ENCODE assay signal across 11 cellular contexts in the genomic region with DNA sequence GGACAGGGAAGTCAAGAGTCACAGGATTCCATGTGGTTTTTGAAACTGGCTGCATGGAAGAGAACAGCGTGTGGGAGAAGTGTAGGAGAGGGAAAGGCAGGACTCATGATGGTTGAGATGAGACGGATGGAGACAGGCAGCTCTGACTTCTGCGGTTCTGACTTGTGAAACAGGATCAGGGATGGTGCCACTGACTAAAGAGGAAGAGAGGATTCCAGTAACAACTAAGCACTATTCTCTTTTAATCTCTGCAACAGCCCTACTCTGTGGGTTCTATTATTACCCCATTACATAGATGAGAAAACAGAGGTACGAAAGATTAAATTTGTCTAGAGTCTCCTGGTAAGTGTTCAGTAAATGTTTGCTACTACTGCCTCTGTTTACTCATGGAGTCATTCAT.
DNase-seq lines count a peak whose midpoint lies in the region; ATAC-seq, FAIRE-seq and TF ChIP-seq lines count a peak whose summit lies in the region.
"Had no signal": no experiment of that assay in that cellular context is flagged by ENCODE, and none has a peak within 500 bp of the region (broad histone marks: within the 10 kb centered on the region; RNA-seq: fewer than 3 reads in every experiment).

No MANE protein-coding gene starts in this region.

- H3K4me1 Mint-ChIP-seq in neural crest cell, result peaks cover 32% of the 10 kb centered on the region

- H3K27me3 Mint-ChIP-seq in neural crest cell (ENCODE audit: low read depth), result no peaks in the 10 kb centered on the region

- no peak overlapping the region for H3K4me3 Mint-ChIP-seq in neural crest cell

- FAIRE-seq in HTR-8/SVneo (lab: Jason Lieb, UNC), result peak; percentile 40
- FAIRE-seq: G401.6 had no signal

- H3K9me3 Mint-ChIP-seq in neural crest cell, result peaks cover 7% of the 10 kb centered on the region

- no peak for DNase-seq in HTR-8/SVneo (ENCODE audit: insufficient read length, low spot score)
- no peak for DNase-seq in neural crest cell (ENCODE audit: low read depth, low spot score)
- no peak for DNase-seq in central memory CD4-positive, alpha-beta T cell
- no peak for DNase-seq in nucleus accumbens (lab: John Stamatoyannopoulos, UW)
- no peak for DNase-seq in NCI-H1417 (lab: John Stamatoyannopoulos, UW)
- no peak for DNase-seq in mucosa of gallbladder (ENCODE audit: low spot score)
- DNase-seq: KBM-7; stimulated activated CD4-positive, alpha-beta T cell treated with anti-CD3 and anti-CD28 coated beads, Interleukin-4, amount 100 ng/mL, for 24 hours had no signal

- H3K36me3 Mint-ChIP-seq in neural crest cell (ENCODE audit: low read depth), result peaks cover 23% of the 10 kb centered on the region

- ATAC-seq in GM18517 (IDR thresholded peaks at IDR 0.05; ENCODE audit: unreplicated experiment) (peak; percentile 43), GM21619 (IDR thresholded peaks at IDR 0.05; ENCODE audit: unreplicated experiment) (peak; percentile 51)

- peak overlapping the region; percentile 59 for H3K27ac Mint-ChIP-seq in neural crest cell (ENCODE audit: unreplicated experiment)

- no peak for TF ChIP-seq CTCF in neural crest cell (conservative IDR thresholded peaks at IDR 0.05)
